In the genomic region with DNA sequence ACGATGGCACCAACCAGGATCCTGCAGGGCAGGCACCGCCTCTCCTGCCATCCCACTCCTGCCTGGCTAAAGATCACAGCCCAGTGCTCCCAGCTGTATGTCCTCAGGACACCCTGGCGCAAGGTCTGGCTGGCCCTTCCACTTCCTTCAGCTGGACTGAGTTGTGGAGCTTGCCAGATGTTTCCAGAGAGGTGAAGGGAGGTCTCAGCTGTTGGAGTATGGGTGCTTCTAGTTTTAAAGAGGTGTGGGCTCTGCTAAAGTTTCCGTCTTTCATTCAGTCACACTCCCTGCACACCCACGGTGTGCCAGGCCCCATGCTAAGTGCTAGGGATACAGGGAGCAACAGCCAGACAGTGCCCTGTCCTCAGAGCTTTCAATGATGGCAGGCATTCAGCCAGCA, we compare ENCODE assay signal across 17 cellular contexts. TPM values are rescaled to one million over a fixed set of nuclear protein-coding genes. Genes with fewer than 3 reads are reported as not detected.
A peak's percentile ranks its signal among the peaks of the same experiment; 100 is the strongest.
DNase-seq lines count a peak whose midpoint lies in the region; ATAC-seq, FAIRE-seq and TF ChIP-seq lines count a peak whose summit lies in the region.
"Had no signal": no experiment of that assay in that cellular context is flagged by ENCODE, and none has a peak within 500 bp of the region (broad histone marks: within the 10 kb centered on the region; RNA-seq: fewer than 3 reads in every experiment).

No MANE protein-coding gene starts in this region.

- intact Hi-C loops in activated CD8-positive, alpha-beta T cell treated with anti-CD3 and anti-CD28 coated beads for 36 hours (cut with micrococcal nuclease): loop anchor here (10.0 kb wide), 1 partner anchor 180 kb away; no protein-coding TSS in a partner anchor
- intact Hi-C loops in Panc1 (cut with micrococcal nuclease; ENCODE audit: unreplicated experiment): no loop called here
- intact Hi-C loops in K562 (cut with micrococcal nuclease): no loop called here
- intact Hi-C loops in MCF 10A (cut with micrococcal nuclease): no loop called here
- intact Hi-C loops in naive thymus-derived CD4-positive, alpha-beta T cell (cut with micrococcal nuclease): loop anchor here in 1 of 2 donors (10.0 kb wide), 1 partner anchor 510 kb away; no protein-coding TSS in a partner anchor
- intact Hi-C loops in dorsolateral prefrontal cortex (cut with DNase I): no loop called here

- H3K79me2 ChIP-seq in K562 (ENCODE audit: control insufficient read depth, insufficient read depth, low read length): no peaks in the 10 kb centered on the region

- no peak overlapping the region for H3K27ac ChIP-seq in Panc1 (ENCODE audit: low read length)
- peak overlapping the region; percentile 85; the same call in 2 of the 3 replicates for H3K27ac ChIP-seq in K562 (ENCODE audit: extremely low read depth, low read depth, low read length)
- no peak overlapping the region for H3K27ac ChIP-seq in naive thymus-derived CD4-positive, alpha-beta T cell (ENCODE audit: low read depth, low read length)
- no peak overlapping the region for H3K27ac ChIP-seq in dorsolateral prefrontal cortex
- H3K27ac ChIP-seq: SJSA1 had no signal

- no peak for TF ChIP-seq CTCF in activated CD8-positive, alpha-beta T cell treated with anti-CD3 and anti-CD28 coated beads for 36 hours (IDR thresholded peaks at IDR 0.05)
- no peak for TF ChIP-seq CTCF in Panc1 (IDR thresholded peaks at IDR 0.05)
- TF ChIP-seq CTCF in K562 (IDR thresholded peaks at IDR 0.05 in 2 of 3, conservative IDR thresholded peaks at IDR 0.05 in 1 of 3; ENCODE audit: insufficient read depth in 2 of 3, low read depth in 1 of 3, low read length in 3 of 3): no peak
- TF ChIP-seq CTCF in MCF 10A (IDR thresholded peaks at IDR 0.05; ENCODE audit: unreplicated experiment): no peak
- no peak for TF ChIP-seq CTCF in dorsolateral prefrontal cortex (IDR thresholded peaks at IDR 0.05 in 54 of 56, conservative IDR thresholded peaks at IDR 0.05 in 2 of 56; ENCODE audit: low read depth in 1 of 56, partially characterized antibody in 56 of 56)

- peak overlapping the region; percentile 50 for H3K27ac Mint-ChIP-seq in activated CD8-positive, alpha-beta T cell treated with anti-CD3 and anti-CD28 coated beads for 36 hours
- H3K27ac Mint-ChIP-seq in activated CD8-positive, alpha-beta T cell treated with anti-CD3 and anti-CD28 coated beads, Interleukin-2, amount 10 ng/mL, durations not matched to agents 7 days and 5 days: no peak overlapping the region
- H3K27ac Mint-ChIP-seq in stimulated activated memory B cell treated with anti-CD40 and anti-IgM and Interleukin-4, amounts not matched to agents 10 μg/mL and 1 μg/mL and 100 μg/mL, for 72 hours: peak overlapping the region; percentile 86
- no peak overlapping the region for H3K27ac Mint-ChIP-seq in MCF 10A (ENCODE audit: low read depth, unreplicated experiment)
- H3K27ac Mint-ChIP-seq in naive thymus-derived CD4-positive, alpha-beta T cell: peak overlapping the region in 1 of 9 donors; percentile 36
- H3K27ac Mint-ChIP-seq: CD4-positive, CD25-positive, alpha-beta regulatory T cell; HFFc6 had no signal

- no peak for FAIRE-seq in K562 (lab: Jason Lieb, UNC)

- CTCF ChIA-PET in activated CD8-positive, alpha-beta T cell treated with anti-CD3 and anti-CD28 coated beads for 36 hours (lab: Charles Lee): no interaction called here
- CTCF ChIA-PET in activated CD8-positive, alpha-beta T cell treated with anti-CD3 and anti-CD28 coated beads, Interleukin-2, amount 10 ng/mL, durations not matched to agents 7 days and 5 days (lab: Charles Lee): no interaction called here
- CTCF ChIA-PET in Panc1 (lab: Charles Lee) (no interaction called here), K562 (lab: Yijun Ruan, JAX; ENCODE audit: low intra/inter-chr PET ratio) (no interaction called here), MCF 10A (lab: Yijun Ruan, JAX) (interaction anchor here (0.7 to 1.0 kb wide), 2 partner anchors 13 to 206 kb away, joined by 3 read pairs; no protein-coding TSS in a partner anchor)
- CTCF ChIA-PET in naive thymus-derived CD4-positive, alpha-beta T cell (lab: Charles Lee): no interaction called here

- no peak for TF ChIP-seq RAD21 in K562 (CRISPR knock-in tag; conservative IDR thresholded peaks at IDR 0.05 in 1 of 2, IDR thresholded peaks at IDR 0.05 in 1 of 2)

- H3K9me1 ChIP-seq in K562 (ENCODE audit: control insufficient read depth, insufficient read depth, low read length): peaks cover 6% of the 10 kb centered on the region

- peaks cover 4% of the 10 kb centered on the region; the same call in 1 of the 2 replicates for H3K4me1 ChIP-seq in Panc1 (ENCODE audit: control insufficient read depth, insufficient read depth, low read length)
- H3K4me1 ChIP-seq in K562 (replicated peaks in 1 of 2; ENCODE audit: control insufficient read depth in 2 of 2, insufficient read depth in 2 of 2, low read length in 2 of 2): peaks cover 65 to 84% of the 10 kb centered on the region in 2 experiments
- H3K4me1 ChIP-seq in naive thymus-derived CD4-positive, alpha-beta T cell (ENCODE audit: control insufficient read depth in 2 of 2, insufficient read depth in 2 of 2, low read length in 2 of 2): peaks cover 4 to 8% of the 10 kb centered on the region in 2 donors

- no peaks in the 10 kb centered on the region for H3K9me3 ChIP-seq in Panc1 (ENCODE audit: control insufficient read depth, insufficient read depth, low read depth, low read length)
- H3K9me3 ChIP-seq in K562 (replicated peaks; ENCODE audit: control insufficient read depth, insufficient read depth, low read depth, low read length): no peaks in the 10 kb centered on the region; the same call in 1 of the 2 replicates
- no peaks in the 10 kb centered on the region for H3K9me3 ChIP-seq in naive thymus-derived CD4-positive, alpha-beta T cell (ENCODE audit: control insufficient read depth in 2 of 3, low read length in 3 of 3)
- H3K9me3 ChIP-seq: SJSA1 had no signal

- peak overlapping the region; percentile 57 to 76 for H3K9ac ChIP-seq in K562 (ENCODE audit: insufficient read depth in 1 of 2, low read depth in 2 of 2, low read length in 2 of 2)

- H3K4me3 ChIP-seq in Panc1 (ENCODE audit: low read depth in 2 of 2, low read length in 2 of 2) (no peak overlapping the region), K562 (no peak overlapping the region), dorsolateral prefrontal cortex (no peak overlapping the region)
- no peak overlapping the region for H3K4me3 ChIP-seq in naive thymus-derived CD4-positive, alpha-beta T cell (ENCODE audit: low read length)
- H3K4me3 ChIP-seq: SJSA1 had no signal

- TF ChIP-seq EP300 in K562 (IDR thresholded peaks at IDR 0.05; ENCODE audit: low read length): no peak

- no peaks in the 10 kb centered on the region for H3K27me3 ChIP-seq in Panc1 (ENCODE audit: control insufficient read depth, insufficient read depth, low read length)
- no peaks in the 10 kb centered on the region for H3K27me3 ChIP-seq in K562 (ENCODE audit: control insufficient read depth in 2 of 2, insufficient read depth in 2 of 2, low read length in 2 of 2)
- H3K27me3 ChIP-seq in naive thymus-derived CD4-positive, alpha-beta T cell (ENCODE audit: control insufficient read depth in 2 of 2, insufficient read depth in 2 of 2, low read length in 2 of 2): no peaks in the 10 kb centered on the region
- H3K27me3 ChIP-seq in dorsolateral prefrontal cortex: no peaks in the 10 kb centered on the region
- H3K27me3 ChIP-seq: SJSA1 had no signal

- in situ Hi-C loops in Panc1 (cut with HindIII; ENCODE audit: low pct_unique_long_range_greater_than_20kb, low sequenced_read_pairs): no loop called here
- in situ Hi-C loops in K562 (cut with MboI): no loop called here

- no peaks in the 10 kb centered on the region for H4K20me1 ChIP-seq in K562 (replicated peaks; ENCODE audit: control insufficient read depth, insufficient read depth, low read length)

- POLR2A ChIA-PET in activated CD8-positive, alpha-beta T cell treated with anti-CD3 and anti-CD28 coated beads for 36 hours (lab: Charles Lee): interaction anchor here (1.0 kb wide), 1 partner anchor 35 kb away, joined by 3 read pairs; no protein-coding TSS in a partner anchor
- POLR2A ChIA-PET in activated CD8-positive, alpha-beta T cell treated with anti-CD3 and anti-CD28 coated beads, Interleukin-2, amount 10 ng/mL, durations not matched to agents 7 days and 5 days (lab: Charles Lee): no interaction called here
- POLR2A ChIA-PET in Panc1 (lab: Charles Lee) (no interaction called here), K562 (lab: Yijun Ruan, JAX) (no interaction called here), MCF 10A (lab: Yijun Ruan, JAX) (interaction anchor here (0.6 kb wide), 2 partner anchors 64 to 1059 kb away, joined by 3 read pairs; no protein-coding TSS in a partner anchor)
- POLR2A ChIA-PET in naive thymus-derived CD4-positive, alpha-beta T cell (lab: Charles Lee): no interaction called here

- no peak for TF ChIP-seq POLR2A in K562 (conservative IDR thresholded peaks at IDR 0.05)

- no peak for DNase-seq in activated CD8-positive, alpha-beta T cell treated with anti-CD3 and anti-CD28 coated beads for 36 hours
- DNase-seq in activated CD8-positive, alpha-beta T cell treated with anti-CD3 and anti-CD28 coated beads, Interleukin-2, amount 10 ng/mL, durations not matched to agents 7 days and 5 days: no peak
- DNase-seq in Panc1 (ENCODE audit: low read depth, low spot score) (no peak), K562 (ENCODE audit: extremely low read depth in 1 of 4, low spot score in 3 of 4) (no peak), MCF 10A (ENCODE audit: unreplicated experiment) (no peak), dorsolateral prefrontal cortex (no peak)
- DNase-seq in naive thymus-derived CD4-positive, alpha-beta T cell: no peak
- DNase-seq: CD4-positive, CD25-positive, alpha-beta regulatory T cell; DMS53; GOT3; HFFc6; NCI-H1436 treated with DMSO at 0.1 percent for 48 hours; NCI-H2081 treated with DMSO at 0.1 percent for 48 hours; NCI-H524 treated with DMSO at 0.1 percent for 48 hours; NK-92 treated with Interleukin-12 subunit alpha and Interleukin-12 subunit beta, amount 100 ng/mL, for 24 hours had no signal

- no peaks in the 10 kb centered on the region for H3K36me3 Mint-ChIP-seq in activated CD8-positive, alpha-beta T cell treated with anti-CD3 and anti-CD28 coated beads for 36 hours (ENCODE audit: low read depth)
- no peaks in the 10 kb centered on the region for H3K36me3 Mint-ChIP-seq in activated CD8-positive, alpha-beta T cell treated with anti-CD3 and anti-CD28 coated beads, Interleukin-2, amount 10 ng/mL, durations not matched to agents 7 days and 5 days (ENCODE audit: low read depth)
- H3K36me3 Mint-ChIP-seq in stimulated activated memory B cell treated with anti-CD40 and anti-IgM and Interleukin-4, amounts not matched to agents 10 μg/mL and 1 μg/mL and 100 μg/mL, for 72 hours: peaks cover 5% of the 10 kb centered on the region
- no peaks in the 10 kb centered on the region for H3K36me3 Mint-ChIP-seq in MCF 10A (ENCODE audit: insufficient read depth, unreplicated experiment)
- no peaks in the 10 kb centered on the region for H3K36me3 Mint-ChIP-seq in naive thymus-derived CD4-positive, alpha-beta T cell
- H3K36me3 Mint-ChIP-seq: CD4-positive, CD25-positive, alpha-beta regulatory T cell had no signal

- H2AFZ ChIP-seq in K562 (ENCODE audit: low read depth, low read length): peak overlapping the region; percentile 87; the same call in 1 of the 2 replicates

- WGBS in K562 (ENCODE audit: insufficient coverage, low coverage, missing lambda C conversion rate): 81% methylated on average over 5 of the region's 5 CpGs

- no peak overlapping the region for H3K4me3 Mint-ChIP-seq in activated CD8-positive, alpha-beta T cell treated with anti-CD3 and anti-CD28 coated beads for 36 hours
- no peak overlapping the region for H3K4me3 Mint-ChIP-seq in activated CD8-positive, alpha-beta T cell treated with anti-CD3 and anti-CD28 coated beads, Interleukin-2, amount 10 ng/mL, durations not matched to agents 7 days and 5 days
- peak overlapping the region; percentile 44 for H3K4me3 Mint-ChIP-seq in stimulated activated memory B cell treated with anti-CD40 and anti-IgM and Interleukin-4, amounts not matched to agents 10 μg/mL and 1 μg/mL and 100 μg/mL, for 72 hours
- H3K4me3 Mint-ChIP-seq in MCF 10A (ENCODE audit: unreplicated experiment): no peak overlapping the region
- H3K4me3 Mint-ChIP-seq in naive thymus-derived CD4-positive, alpha-beta T cell: no peak overlapping the region
- H3K4me3 Mint-ChIP-seq: CD4-positive, CD25-positive, alpha-beta regulatory T cell; HFFc6 had no signal

- peaks cover 2% of the 10 kb centered on the region for H3K9me3 Mint-ChIP-seq in activated CD8-positive, alpha-beta T cell treated with anti-CD3 and anti-CD28 coated beads for 36 hours
- H3K9me3 Mint-ChIP-seq in activated CD8-positive, alpha-beta T cell treated with anti-CD3 and anti-CD28 coated beads, Interleukin-2, amount 10 ng/mL, durations not matched to agents 7 days and 5 days (ENCODE audit: insufficient read depth): no peaks in the 10 kb centered on the region
- H3K9me3 Mint-ChIP-seq in stimulated activated memory B cell treated with anti-CD40 and anti-IgM and Interleukin-4, amounts not matched to agents 10 μg/mL and 1 μg/mL and 100 μg/mL, for 72 hours: peaks cover 7% of the 10 kb centered on the region
- H3K9me3 Mint-ChIP-seq in MCF 10A (ENCODE audit: unreplicated experiment): no peaks in the 10 kb centered on the region
- H3K9me3 Mint-ChIP-seq in naive thymus-derived CD4-positive, alpha-beta T cell: peaks cover 0 to 2% (median 0%) of the 10 kb centered on the region in 11 donors

- ATAC-seq in activated CD8-positive, alpha-beta T cell treated with anti-CD3 and anti-CD28 coated beads for 36 hours: no peak
- no peak for ATAC-seq in activated CD8-positive, alpha-beta T cell treated with anti-CD3 and anti-CD28 coated beads, Interleukin-2, amount 10 ng/mL, durations not matched to agents 7 days and 5 days
- ATAC-seq in Panc1 (0 out of 2 replicates have a peak, but pooled peaks have one; percentile 15), K562 (no peak)
- no peak for ATAC-seq in stimulated activated memory B cell treated with anti-CD40 and anti-IgM and Interleukin-4, amounts not matched to agents 10 μg/mL and 1 μg/mL and 100 μg/mL, for 72 hours
- no peak for ATAC-seq in naive thymus-derived CD4-positive, alpha-beta T cell

- no peaks in the 10 kb centered on the region for H3K36me3 ChIP-seq in Panc1 (ENCODE audit: control insufficient read depth, insufficient read depth, low read length)
- H3K36me3 ChIP-seq in K562 (ENCODE audit: control insufficient read depth, insufficient read depth, low read length): no peaks in the 10 kb centered on the region
- no peaks in the 10 kb centered on the region for H3K36me3 ChIP-seq in naive thymus-derived CD4-positive, alpha-beta T cell (ENCODE audit: control insufficient read depth in 2 of 3, insufficient read depth in 3 of 3, low read length in 3 of 3)
- H3K36me3 ChIP-seq: SJSA1 had no signal

- H3K27me3 Mint-ChIP-seq in activated CD8-positive, alpha-beta T cell treated with anti-CD3 and anti-CD28 coated beads for 36 hours: no peaks in the 10 kb centered on the region
- no peaks in the 10 kb centered on the region for H3K27me3 Mint-ChIP-seq in activated CD8-positive, alpha-beta T cell treated with anti-CD3 and anti-CD28 coated beads, Interleukin-2, amount 10 ng/mL, durations not matched to agents 7 days and 5 days (ENCODE audit: low read depth)
- H3K27me3 Mint-ChIP-seq in stimulated activated memory B cell treated with anti-CD40 and anti-IgM and Interleukin-4, amounts not matched to agents 10 μg/mL and 1 μg/mL and 100 μg/mL, for 72 hours: no peaks in the 10 kb centered on the region
- no peaks in the 10 kb centered on the region for H3K27me3 Mint-ChIP-seq in MCF 10A (ENCODE audit: insufficient read depth, unreplicated experiment)
- H3K27me3 Mint-ChIP-seq in naive thymus-derived CD4-positive, alpha-beta T cell: peaks cover 0 to 3% (median 0%) of the 10 kb centered on the region in 5 donors
- H3K27me3 Mint-ChIP-seq: CD4-positive, CD25-positive, alpha-beta regulatory T cell had no signal

- peaks cover 59% of the 10 kb centered on the region for H3K4me1 Mint-ChIP-seq in activated CD8-positive, alpha-beta T cell treated with anti-CD3 and anti-CD28 coated beads for 36 hours (ENCODE audit: low read depth)
- H3K4me1 Mint-ChIP-seq in activated CD8-positive, alpha-beta T cell treated with anti-CD3 and anti-CD28 coated beads, Interleukin-2, amount 10 ng/mL, durations not matched to agents 7 days and 5 days (ENCODE audit: low read depth): peaks cover 21% of the 10 kb centered on the region
- H3K4me1 Mint-ChIP-seq in stimulated activated memory B cell treated with anti-CD40 and anti-IgM and Interleukin-4, amounts not matched to agents 10 μg/mL and 1 μg/mL and 100 μg/mL, for 72 hours: peaks cover 100% of the 10 kb centered on the region
- no peaks in the 10 kb centered on the region for H3K4me1 Mint-ChIP-seq in MCF 10A (ENCODE audit: insufficient read depth, unreplicated experiment)
- H3K4me1 Mint-ChIP-seq in naive thymus-derived CD4-positive, alpha-beta T cell: peaks cover 8 to 34% (median 19%) of the 10 kb centered on the region in 7 donors

- BruUV-seq in Panc1 (replicated peaks; lab: Mats Ljungman, UMichigan): no TSS peak
- no TSS peak for BruUV-seq in K562 (replicated peaks; lab: Mats Ljungman, UMichigan)
- no TSS peak for BruUV-seq in MCF 10A (replicated peaks; lab: Mats Ljungman, UMichigan)

- no peak overlapping the region; the same call in 1 of the 2 replicates for H3K4me2 ChIP-seq in K562 (ENCODE audit: insufficient read depth, low read length)

RNA-seq across cellular contexts. Expression of a gene that starts 34.1 kb away (rescaled TPM):
- total RNA-seq in activated CD8-positive, alpha-beta T cell treated with anti-CD3 and anti-CD28 coated beads for 36 hours: 10 to 100 TPM; 27.4 to 30.8 TPM
- total RNA-seq in activated CD8-positive, alpha-beta T cell treated with anti-CD3 and anti-CD28 coated beads, Interleukin-2, amount 10 ng/mL, durations not matched to agents 7 days and 5 days: 10 to 100 TPM; 19.2 to 21.3 TPM
- 63.2 TPM for total RNA-seq in Panc1 (2021; ENCODE audit: unreplicated experiment)
- polyA plus RNA-seq in Panc1 (2012; ENCODE audit: insufficient read length): 80.6 TPM
- 43.2 and 55.8 TPM in 2 replicates for total RNA-seq in K562 (2011; cell fraction: chromatin; rRNA removed; ENCODE audit: low replicate concordance)
- 42.0 and 45.9 TPM in 2 replicates for total RNA-seq in K562 (2011; cell fraction: nucleolus; rRNA removed)
- 49.2 and 65.0 TPM in 2 replicates for total RNA-seq in K562 (2011; cell fraction: nucleoplasm; rRNA removed)
- 23.3 and 28.2 TPM in 2 replicates for total RNA-seq in K562 (2014; rRNA removed)
- 44.0 and 45.6 TPM in 2 replicates for total RNA-seq in K562 (2014; rRNA removed; fragmentation: Illumina TruSeq; extraction: Trizol)
- total RNA-seq in K562 (2015; rRNA removed; fragmentation: Illumina TruSeq; extraction: Trizol): 35.5 and 36.3 TPM in 2 replicates
- 22.7 and 24.0 TPM in 2 replicates for total RNA-seq in K562 (2021)
- 50.7 and 52.0 TPM in 2 replicates for polyA plus RNA-seq in K562 (2011; rRNA removed)
- polyA plus RNA-seq in K562 (2011; cell fraction: cytosol; rRNA removed): 25.2 and 36.2 TPM in 2 replicates
- polyA plus RNA-seq in K562 (2011; cell fraction: nucleus; rRNA removed): 20.3 and 25.9 TPM in 2 replicates
- 23.1 and 36.4 TPM in 2 replicates for polyA plus RNA-seq in K562 (2012)
- polyA plus RNA-seq in K562 (2014; fragmentation: Illumina TruSeq; extraction: Trizol): 46.4 and 49.8 TPM in 2 replicates
- 10 to 100 TPM; 30.0 to 32.5 TPM for polyA plus RNA-seq in K562 (2014; fragmentation: Nextera tagmentation; extraction: Ambion mirVana)
- 35.7 and 40.2 TPM in 2 replicates for polyA plus RNA-seq in K562 (2014; rRNA removed)
- 44.5 and 49.8 TPM in 2 replicates for polyA minus RNA-seq in K562 (2011; rRNA and poly(A)+ RNA removed)
- 23.3 and 43.8 TPM in 2 replicates for polyA minus RNA-seq in K562 (2011; cell fraction: cytosol; rRNA and poly(A)+ RNA removed)
- 9.3 and 15.6 TPM in 2 replicates for polyA minus RNA-seq in K562 (2011; cell fraction: nucleus; rRNA and poly(A)+ RNA removed)
- total RNA-seq in MCF 10A (2022): 35.1 and 53.2 TPM in 2 replicates
- 10 to 100 TPM; 11.1 to 33.6 (median 17.9) TPM for total RNA-seq in naive thymus-derived CD4-positive, alpha-beta T cell
- polyA plus RNA-seq in naive thymus-derived CD4-positive, alpha-beta T cell: 10 to 100 TPM; 16.2 to 18.2 TPM
- 10 to 100 TPM in 119 of 120 experiments, 1 to 10 TPM in 1; 9.9 to 30.7 (median 18.7) TPM for total RNA-seq in dorsolateral prefrontal cortex

Comparison
In these comparisons a context has a peak if more than half of its experiments do, and no peak if none do; other contexts are left out.
1. H3K27ac Mint-ChIP-seq: peak in activated CD8-positive, alpha-beta T cell treated with anti-CD3 and anti-CD28 coated beads for 36 hours (single experiment) and stimulated activated memory B cell treated with anti-CD40 and anti-IgM and Interleukin-4, amounts not matched to agents 10 μg/mL and 1 μg/mL and 100 μg/mL, for 72 hours (single experiment); none in activated CD8-positive, alpha-beta T cell treated with anti-CD3 and anti-CD28 coated beads, Interleukin-2, amount 10 ng/mL, durations not matched to agents 7 days and 5 days (single experiment) and MCF 10A (single experiment).
2. POLR2A ChIA-PET loops: an anchor here in activated CD8-positive, alpha-beta T cell treated with anti-CD3 and anti-CD28 coated beads for 36 hours (1.0 kb wide) and MCF 10A (0.6 kb wide); none called in activated CD8-positive, alpha-beta T cell treated with anti-CD3 and anti-CD28 coated beads, Interleukin-2, amount 10 ng/mL, durations not matched to agents 7 days and 5 days, Panc1, K562 and naive thymus-derived CD4-positive, alpha-beta T cell.